1 cellular context compared by ENCODE assay signal in the genomic region with DNA sequence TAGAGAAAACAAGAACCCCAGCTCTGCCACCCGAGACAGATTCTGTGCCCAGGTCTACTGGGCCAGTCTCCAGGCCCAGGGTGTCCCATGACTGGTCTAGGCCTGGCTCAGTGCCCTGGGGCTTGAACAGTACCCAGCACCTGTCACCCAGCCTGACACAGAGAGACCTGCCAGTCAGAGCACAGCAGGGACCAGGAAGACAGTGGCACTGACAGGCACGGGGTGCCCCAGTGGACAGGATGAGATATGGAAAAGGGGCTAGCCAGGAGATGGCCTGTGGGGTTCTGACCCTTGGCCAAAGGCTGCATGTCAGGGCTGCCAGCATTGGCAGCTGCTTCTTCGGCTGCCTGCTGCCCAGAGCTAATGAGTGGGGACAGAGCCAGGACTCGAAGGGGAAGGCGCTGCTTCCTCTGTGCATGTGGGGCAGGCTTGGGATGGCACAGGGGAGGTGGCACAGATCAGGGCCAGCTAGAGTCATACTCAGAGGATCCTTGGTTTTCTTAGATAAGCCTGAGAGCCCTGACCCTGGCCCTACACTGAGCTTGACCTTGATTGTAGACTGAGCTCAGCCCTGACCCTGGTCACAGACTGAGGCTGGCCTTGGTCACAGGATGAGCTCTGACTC.
TF ChIP-seq lines count a peak whose summit lies in the region.

No MANE protein-coding gene starts in this region.

TF ChIP-seq in GM23338, 12 proteins besides CTCF, POLR2A, EP300 and RAD21 (continued from another document):
- TF ChIP-seq, protein P1, sequence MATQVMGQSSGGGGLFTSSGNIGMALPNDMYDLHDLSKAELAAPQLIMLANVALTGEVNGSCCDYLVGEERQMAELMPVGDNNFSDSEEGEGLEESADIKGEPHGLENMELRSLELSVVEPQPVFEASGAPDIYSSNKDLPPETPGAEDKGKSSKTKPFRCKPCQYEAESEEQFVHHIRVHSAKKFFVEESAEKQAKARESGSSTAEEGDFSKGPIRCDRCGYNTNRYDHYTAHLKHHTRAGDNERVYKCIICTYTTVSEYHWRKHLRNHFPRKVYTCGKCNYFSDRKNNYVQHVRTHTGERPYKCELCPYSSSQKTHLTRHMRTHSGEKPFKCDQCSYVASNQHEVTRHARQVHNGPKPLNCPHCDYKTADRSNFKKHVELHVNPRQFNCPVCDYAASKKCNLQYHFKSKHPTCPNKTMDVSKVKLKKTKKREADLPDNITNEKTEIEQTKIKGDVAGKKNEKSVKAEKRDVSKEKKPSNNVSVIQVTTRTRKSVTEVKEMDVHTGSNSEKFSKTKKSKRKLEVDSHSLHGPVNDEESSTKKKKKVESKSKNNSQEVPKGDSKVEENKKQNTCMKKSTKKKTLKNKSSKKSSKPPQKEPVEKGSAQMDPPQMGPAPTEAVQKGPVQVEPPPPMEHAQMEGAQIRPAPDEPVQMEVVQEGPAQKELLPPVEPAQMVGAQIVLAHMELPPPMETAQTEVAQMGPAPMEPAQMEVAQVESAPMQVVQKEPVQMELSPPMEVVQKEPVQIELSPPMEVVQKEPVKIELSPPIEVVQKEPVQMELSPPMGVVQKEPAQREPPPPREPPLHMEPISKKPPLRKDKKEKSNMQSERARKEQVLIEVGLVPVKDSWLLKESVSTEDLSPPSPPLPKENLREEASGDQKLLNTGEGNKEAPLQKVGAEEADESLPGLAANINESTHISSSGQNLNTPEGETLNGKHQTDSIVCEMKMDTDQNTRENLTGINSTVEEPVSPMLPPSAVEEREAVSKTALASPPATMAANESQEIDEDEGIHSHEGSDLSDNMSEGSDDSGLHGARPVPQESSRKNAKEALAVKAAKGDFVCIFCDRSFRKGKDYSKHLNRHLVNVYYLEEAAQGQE (IDR thresholded peaks at IDR 0.05; ENCODE audit: unreplicated experiment) = no peak
- no peak for TF ChIP-seq CREB1 (CRISPR knock-in tag; IDR thresholded peaks at IDR 0.05; ENCODE audit: low read depth)
- TF ChIP-seq, protein P2, sequence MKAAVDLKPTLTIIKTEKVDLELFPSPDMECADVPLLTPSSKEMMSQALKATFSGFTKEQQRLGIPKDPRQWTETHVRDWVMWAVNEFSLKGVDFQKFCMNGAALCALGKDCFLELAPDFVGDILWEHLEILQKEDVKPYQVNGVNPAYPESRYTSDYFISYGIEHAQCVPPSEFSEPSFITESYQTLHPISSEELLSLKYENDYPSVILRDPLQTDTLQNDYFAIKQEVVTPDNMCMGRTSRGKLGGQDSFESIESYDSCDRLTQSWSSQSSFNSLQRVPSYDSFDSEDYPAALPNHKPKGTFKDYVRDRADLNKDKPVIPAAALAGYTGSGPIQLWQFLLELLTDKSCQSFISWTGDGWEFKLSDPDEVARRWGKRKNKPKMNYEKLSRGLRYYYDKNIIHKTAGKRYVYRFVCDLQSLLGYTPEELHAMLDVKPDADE (IDR thresholded peaks at IDR 0.05) = no peak
- no peak for TF ChIP-seq JUNB (IDR thresholded peaks at IDR 0.05; ENCODE audit: unreplicated experiment)
- TF ChIP-seq ZNF331 (CRISPR knock-in tag; IDR thresholded peaks at IDR 0.05; ENCODE audit: low read depth) = no peak
- TF ChIP-seq POLR2AphosphoS5 (IDR thresholded peaks at IDR 0.05; ENCODE audit: low read depth) = no peak
- TF ChIP-seq EZH2phosphoT487 (IDR thresholded peaks at IDR 0.05; ENCODE audit: unreplicated experiment) = no peak
- TF ChIP-seq, protein P3, sequence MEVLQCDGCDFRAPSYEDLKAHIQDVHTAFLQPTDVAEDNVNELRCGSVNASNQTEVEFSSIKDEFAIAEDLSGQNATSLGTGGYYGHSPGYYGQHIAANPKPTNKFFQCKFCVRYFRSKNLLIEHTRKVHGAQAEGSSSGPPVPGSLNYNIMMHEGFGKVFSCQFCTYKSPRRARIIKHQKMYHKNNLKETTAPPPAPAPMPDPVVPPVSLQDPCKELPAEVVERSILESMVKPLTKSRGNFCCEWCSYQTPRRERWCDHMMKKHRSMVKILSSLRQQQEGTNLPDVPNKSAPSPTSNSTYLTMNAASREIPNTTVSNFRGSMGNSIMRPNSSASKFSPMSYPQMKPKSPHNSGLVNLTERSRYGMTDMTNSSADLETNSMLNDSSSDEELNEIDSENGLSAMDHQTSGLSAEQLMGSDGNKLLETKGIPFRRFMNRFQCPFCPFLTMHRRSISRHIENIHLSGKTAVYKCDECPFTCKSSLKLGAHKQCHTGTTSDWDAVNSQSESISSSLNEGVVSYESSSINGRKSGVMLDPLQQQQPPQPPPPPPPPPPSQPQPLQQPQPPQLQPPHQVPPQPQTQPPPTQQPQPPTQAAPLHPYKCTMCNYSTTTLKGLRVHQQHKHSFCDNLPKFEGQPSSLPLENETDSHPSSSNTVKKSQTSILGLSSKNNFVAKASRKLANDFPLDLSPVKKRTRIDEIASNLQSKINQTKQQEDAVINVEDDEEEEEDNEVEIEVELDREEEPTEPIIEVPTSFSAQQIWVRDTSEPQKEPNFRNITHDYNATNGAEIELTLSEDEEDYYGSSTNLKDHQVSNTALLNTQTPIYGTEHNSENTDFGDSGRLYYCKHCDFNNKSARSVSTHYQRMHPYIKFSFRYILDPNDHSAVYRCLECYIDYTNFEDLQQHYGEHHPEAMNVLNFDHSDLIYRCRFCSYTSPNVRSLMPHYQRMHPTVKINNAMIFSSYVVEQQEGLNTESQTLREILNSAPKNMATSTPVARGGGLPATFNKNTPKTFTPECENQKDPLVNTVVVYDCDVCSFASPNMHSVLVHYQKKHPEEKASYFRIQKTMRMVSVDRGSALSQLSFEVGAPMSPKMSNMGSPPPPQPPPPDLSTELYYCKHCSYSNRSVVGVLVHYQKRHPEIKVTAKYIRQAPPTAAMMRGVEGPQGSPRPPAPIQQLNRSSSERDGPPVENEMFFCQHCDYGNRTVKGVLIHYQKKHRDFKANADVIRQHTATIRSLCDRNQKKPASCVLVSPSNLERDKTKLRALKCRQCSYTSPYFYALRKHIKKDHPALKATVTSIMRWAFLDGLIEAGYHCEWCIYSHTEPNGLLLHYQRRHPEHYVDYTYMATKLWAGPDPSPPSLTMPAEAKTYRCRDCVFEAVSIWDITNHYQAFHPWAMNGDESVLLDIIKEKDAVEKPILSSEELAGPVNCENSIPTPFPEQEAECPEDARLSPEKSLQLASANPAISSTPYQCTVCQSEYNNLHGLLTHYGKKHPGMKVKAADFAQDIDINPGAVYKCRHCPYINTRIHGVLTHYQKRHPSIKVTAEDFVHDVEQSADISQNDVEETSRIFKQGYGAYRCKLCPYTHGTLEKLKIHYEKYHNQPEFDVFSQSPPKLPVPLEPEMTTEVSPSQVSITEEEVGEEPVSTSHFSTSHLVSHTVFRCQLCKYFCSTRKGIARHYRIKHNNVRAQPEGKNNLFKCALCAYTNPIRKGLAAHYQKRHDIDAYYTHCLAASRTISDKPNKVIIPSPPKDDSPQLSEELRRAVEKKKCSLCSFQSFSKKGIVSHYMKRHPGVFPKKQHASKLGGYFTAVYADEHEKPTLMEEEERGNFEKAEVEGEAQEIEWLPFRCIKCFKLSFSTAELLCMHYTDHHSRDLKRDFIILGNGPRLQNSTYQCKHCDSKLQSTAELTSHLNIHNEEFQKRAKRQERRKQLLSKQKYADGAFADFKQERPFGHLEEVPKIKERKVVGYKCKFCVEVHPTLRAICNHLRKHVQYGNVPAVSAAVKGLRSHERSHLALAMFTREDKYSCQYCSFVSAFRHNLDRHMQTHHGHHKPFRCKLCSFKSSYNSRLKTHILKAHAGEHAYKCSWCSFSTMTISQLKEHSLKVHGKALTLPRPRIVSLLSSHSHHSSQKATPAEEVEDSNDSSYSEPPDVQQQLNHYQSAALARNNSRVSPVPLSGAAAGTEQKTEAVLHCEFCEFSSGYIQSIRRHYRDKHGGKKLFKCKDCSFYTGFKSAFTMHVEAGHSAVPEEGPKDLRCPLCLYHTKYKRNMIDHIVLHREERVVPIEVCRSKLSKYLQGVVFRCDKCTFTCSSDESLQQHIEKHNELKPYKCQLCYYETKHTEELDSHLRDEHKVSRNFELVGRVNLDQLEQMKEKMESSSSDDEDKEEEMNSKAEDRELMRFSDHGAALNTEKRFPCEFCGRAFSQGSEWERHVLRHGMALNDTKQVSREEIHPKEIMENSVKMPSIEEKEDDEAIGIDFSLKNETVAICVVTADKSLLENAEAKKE (CRISPR knock-in tag; IDR thresholded peaks at IDR 0.05) = no peak
- TF ChIP-seq EZH2 (IDR thresholded peaks at IDR 0.05; ENCODE audit: low read depth, unreplicated experiment) = no peak
